In genomic region chr7:100398239-100398638, GRCh38 we compare ENCODE assay signal across 22 cellular contexts. TPM values are rescaled to one million over a fixed set of nuclear protein-coding genes. Genes with fewer than 3 reads are reported as not detected.
DNase-seq lines count a peak whose midpoint lies in the region; TF ChIP-seq lines count a peak whose summit lies in the region.
"Had no signal": no experiment of that assay in that cellular context is flagged by ENCODE, and none has a peak within 500 bp of the region (broad histone marks: within the 10 kb centered on the region; RNA-seq: fewer than 3 reads in every experiment).

No MANE protein-coding gene starts in this region.

- H4K20me1 ChIP-seq in BLaER1 treated with 17β-estradiol and CSF1 and Interleukin-3, amounts not matched to agents 10 nM and 100 nM = no peaks in the 10 kb centered on the region; a peak in 2 of 22 replicates

- peaks cover 39 to 94% (median 60%) of the 10 kb centered on the region in 10 experiments for H3K4me1 ChIP-seq in BLaER1 treated with 17β-estradiol and CSF1 and Interleukin-3, amounts not matched to agents 10 nM and 100 nM

- H3K4me3 Mint-ChIP-seq in dendritic cell treated with granulocyte-macrophage colony-stimulating factor and Interleukin-4, amounts not matched to agents 40 ng/mL and 50 ng/mL, for 4 days = peak overlapping the region; percentile 39
- H3K4me3 Mint-ChIP-seq in neural crest cell = no peak overlapping the region
- H3K4me3 Mint-ChIP-seq: activated CD8-positive, alpha-beta T cell treated with anti-CD3 and anti-CD28 coated beads, Interleukin-2, amount 10 ng/mL, durations not matched to agents 7 days and 5 days had no signal

- no peaks in the 10 kb centered on the region for H3K27me3 ChIP-seq in BLaER1 treated with 17β-estradiol and CSF1 and Interleukin-3, amounts not matched to agents 10 nM and 100 nM
- H3K27me3 ChIP-seq: dorsolateral prefrontal cortex, heart right ventricle, suprapubic skin had no signal

- H3K4me2 ChIP-seq in BLaER1 treated with 17β-estradiol and CSF1 and Interleukin-3, amounts not matched to agents 10 nM and 100 nM = peak overlapping the region; percentile 81 to 95 (median 90); a peak in 21 of 22 replicates

- peak overlapping the region; percentile 70 for H3K27ac Mint-ChIP-seq in dendritic cell treated with granulocyte-macrophage colony-stimulating factor and Interleukin-4, amounts not matched to agents 40 ng/mL and 50 ng/mL, for 4 days
- H3K27ac Mint-ChIP-seq in neural crest cell (ENCODE audit: unreplicated experiment) = peak overlapping the region; percentile 81
- H3K27ac Mint-ChIP-seq: activated T-helper 2 cell treated with anti-CD3 and anti-CD28 coated beads, Interferon-gamma antibody, Interleukin-2, Interleukin-4, amounts not matched to agents 10 μg/mL and 5 μg/mL and 100 μg/mL, durations not matched to agents 14 hours and 24 hours and 36 hours had no signal

- H3K4me1 Mint-ChIP-seq in dendritic cell treated with granulocyte-macrophage colony-stimulating factor and Interleukin-4, amounts not matched to agents 40 ng/mL and 50 ng/mL, for 4 days (ENCODE audit: low read depth) = peaks cover 76% of the 10 kb centered on the region
- H3K4me1 Mint-ChIP-seq in neural crest cell = no peaks in the 10 kb centered on the region

- peak overlapping the region in 3 of 10 experiments; percentile 33 to 53 (median 46); a peak in 6 of 20 replicates for H3K4me3 ChIP-seq in BLaER1 treated with 17β-estradiol and CSF1 and Interleukin-3, amounts not matched to agents 10 nM and 100 nM
- H3K4me3 ChIP-seq: dorsolateral prefrontal cortex, heart right ventricle, suprapubic skin had no signal

- no peaks in the 10 kb centered on the region for H3K27me3 Mint-ChIP-seq in dendritic cell treated with granulocyte-macrophage colony-stimulating factor and Interleukin-4, amounts not matched to agents 40 ng/mL and 50 ng/mL, for 4 days
- H3K27me3 Mint-ChIP-seq in neural crest cell (ENCODE audit: low read depth) = peaks cover 24% of the 10 kb centered on the region

- DNase-seq in G401 (ENCODE audit: low spot score) = peak; percentile 80
- DNase-seq in neural crest cell (ENCODE audit: low read depth, low spot score) = no peak
- DNase-seq in activated CD4-positive, CD25-positive, alpha-beta regulatory T cell (lab: John Stamatoyannopoulos, UW) = no peak
- DNase-seq in NCI-H1105 (lab: John Stamatoyannopoulos, UW) = no peak
- no peak for DNase-seq in activated T-cell treated with anti-CD3 and anti-CD28 coated beads, Interleukin-2, amount 50 U/mL, for 48 hours
- no peak for DNase-seq in activated gamma-delta T cell treated with Interleukin-2 at 50 U/mL for 16 hours
- DNase-seq: activated CD8-positive, alpha-beta T cell treated with anti-CD3 and anti-CD28 coated beads, Interleukin-2, amount 10 ng/mL, durations not matched to agents 7 days and 5 days; DMS79 treated with DMSO at 0.1 percent for 48 hours; GF-D8; GOT3; heart right ventricle; NCI-H1417; NCI-H2029 treated with DMSO at 0.1 percent for 48 hours; NCI-H2227 treated with DMSO at 0.1 percent for 48 hours; NCI-H526 treated with DMSO at 0.1 percent for 48 hours; stimulated activated naive CD4-positive, alpha-beta T cell had no signal

- H3K9me3 Mint-ChIP-seq in dendritic cell treated with granulocyte-macrophage colony-stimulating factor and Interleukin-4, amounts not matched to agents 40 ng/mL and 50 ng/mL, for 4 days = no peaks in the 10 kb centered on the region
- H3K9me3 Mint-ChIP-seq in neural crest cell = no peaks in the 10 kb centered on the region
- H3K9me3 Mint-ChIP-seq: activated T-helper 2 cell treated with anti-CD3 and anti-CD28 coated beads, Interferon-gamma antibody, Interleukin-2, Interleukin-4, amounts not matched to agents 10 μg/mL and 5 μg/mL and 100 μg/mL, durations not matched to agents 14 hours and 24 hours and 36 hours had no signal

- peak overlapping the region in 9 of 11 experiments; percentile 42 to 86 (median 79); a peak in 17 of 22 replicates for H3K9ac ChIP-seq in BLaER1 treated with 17β-estradiol and CSF1 and Interleukin-3, amounts not matched to agents 10 nM and 100 nM

- no peaks in the 10 kb centered on the region for H3K9me3 ChIP-seq in BLaER1 treated with 17β-estradiol and CSF1 and Interleukin-3, amounts not matched to agents 10 nM and 100 nM (replicated peaks in 1 of 11)
- H3K9me3 ChIP-seq: heart right ventricle, suprapubic skin had no signal

- peaks cover 80% of the 10 kb centered on the region for H3K36me3 Mint-ChIP-seq in dendritic cell treated with granulocyte-macrophage colony-stimulating factor and Interleukin-4, amounts not matched to agents 40 ng/mL and 50 ng/mL, for 4 days (ENCODE audit: low read depth)
- no peaks in the 10 kb centered on the region for H3K36me3 Mint-ChIP-seq in neural crest cell (ENCODE audit: low read depth)

- peak overlapping the region in 10 of 11 experiments; percentile 80 to 97 (median 92); a peak in 19 of 22 replicates for H3K27ac ChIP-seq in BLaER1 treated with 17β-estradiol and CSF1 and Interleukin-3, amounts not matched to agents 10 nM and 100 nM
- H3K27ac ChIP-seq: heart right ventricle, suprapubic skin had no signal

- intact Hi-C loops in dendritic cell treated with granulocyte-macrophage colony-stimulating factor and Interleukin-4, amounts not matched to agents 40 ng/mL and 50 ng/mL, for 4 days (cut with micrococcal nuclease) = no loop called here

- TF ChIP-seq CTCF in neural crest cell (conservative IDR thresholded peaks at IDR 0.05) = no peak

- H3K36me3 ChIP-seq in BLaER1 treated with 17β-estradiol and CSF1 and Interleukin-3, amounts not matched to agents 10 nM and 100 nM = peaks cover 0 to 56% (median 0%) of the 10 kb centered on the region in 11 experiments; a peak in 5 of 22 replicates
- H3K36me3 ChIP-seq: suprapubic skin had no signal

- in situ Hi-C loops in G401 (cut with HindIII; ENCODE audit: low sequenced_read_pairs) = no loop called here

RNA-seq across cellular contexts. Expression of gene PILRA, which starts 25.0 kb away (rescaled TPM):
- total RNA-seq in G401 (2014; rRNA removed; shearing (Covaris generic)) = 1.6 TPM in 1 of 2 replicates, not detected in the other
- 2.6 and 2.7 TPM in 2 replicates for total RNA-seq in neural crest cell
- total RNA-seq: kidney epithelial cell had no signal

RNA-seq across cellular contexts. Expression of gene ZCWPW1, which starts 30.3 kb away (rescaled TPM):
- total RNA-seq in G401 (2014; rRNA removed; shearing (Covaris generic)) = 0.54 and 0.62 TPM in 2 replicates
- total RNA-seq in neural crest cell = 1.8 and 2.0 TPM in 2 replicates

RNA-seq across cellular contexts. Expression of gene MEPCE, which starts 31.4 kb away (rescaled TPM):
- total RNA-seq in G401 (2014; rRNA removed; shearing (Covaris generic)) = 42.5 and 57.7 TPM in 2 replicates
- total RNA-seq in neural crest cell = 46.9 and 49.8 TPM in 2 replicates

RNA-seq across cellular contexts. Expression of gene PPP1R35, which starts 38.1 kb away (rescaled TPM):
- 56.1 and 59.4 TPM in 2 replicates for total RNA-seq in G401 (2014; rRNA removed; shearing (Covaris generic))
- 39.5 and 42.1 TPM in 2 replicates for total RNA-seq in neural crest cell

RNA-seq across cellular contexts. Expression of gene PILRB, which starts 40.3 kb away (rescaled TPM):
- total RNA-seq in G401 (2014; rRNA removed; shearing (Covaris generic)) = 14.7 and 21.5 TPM in 2 replicates
- total RNA-seq in neural crest cell = 36.5 and 36.6 TPM in 2 replicates
